9 cellular contexts compared by ENCODE assay signal in genomic region chr14:68664225-68664681, GRCh38.
A peak's percentile ranks its signal among the peaks of the same experiment; 100 is the strongest.
DNase-seq lines count a peak whose midpoint lies in the region; ATAC-seq and TF ChIP-seq lines count a peak whose summit lies in the region.
"Had no signal": no experiment of that assay in that cellular context is flagged by ENCODE, and none has a peak within 500 bp of the region (broad histone marks: within the 10 kb centered on the region; RNA-seq: fewer than 3 reads in every experiment).

No MANE protein-coding gene starts in this region.

- H3K4me3 Mint-ChIP-seq in T-cell, result no peak overlapping the region

- H3K36me3 Mint-ChIP-seq in T-cell, result no peaks in the 10 kb centered on the region

- no peak overlapping the region for H2AFZ ChIP-seq in MM.1S (ENCODE audit: low read length)

- H3K9me2 ChIP-seq in MM.1S (replicated peaks; ENCODE audit: insufficient read depth, low read length), result no peaks in the 10 kb centered on the region

- no peaks in the 10 kb centered on the region for H3K27me3 Mint-ChIP-seq in T-cell

- H3K4me1 ChIP-seq in esophagus (ENCODE audit: control insufficient read depth in 2 of 2, insufficient read depth in 2 of 2, low read length in 1 of 2), result peaks cover 9 to 11% of the 10 kb centered on the region in 2 donors
- H3K4me1 ChIP-seq in MM.1S (ENCODE audit: low read length), result no peaks in the 10 kb centered on the region

- H3K27me3 ChIP-seq in esophagus (ENCODE audit: control insufficient read depth in 1 of 2, insufficient read depth in 2 of 2, low read length in 2 of 2), result no peaks in the 10 kb centered on the region
- no peaks in the 10 kb centered on the region for H3K27me3 ChIP-seq in MM.1S (replicated peaks; ENCODE audit: insufficient read depth, low read length)

- TF ChIP-seq CTCF in GM10266 (IDR thresholded peaks at IDR 0.05; ENCODE audit: control insufficient read depth, insufficient read depth, low read depth, missing control alignments) (no peak), MM.1S (IDR thresholded peaks at IDR 0.05; ENCODE audit: low read length) (no peak)

- H3K9me3 Mint-ChIP-seq in T-cell, result no peaks in the 10 kb centered on the region

- H3K9ac ChIP-seq in MM.1S (ENCODE audit: low read length), result no peak overlapping the region

- no peaks in the 10 kb centered on the region for H3F3A ChIP-seq in MM.1S (ENCODE audit: insufficient read depth, low read length)

- H4K20me1 ChIP-seq in MM.1S (ENCODE audit: insufficient read depth, low read length), result no peaks in the 10 kb centered on the region

- DNase-seq in GM10266 (ENCODE audit: extremely low spot score) (peak; percentile 30), T-cell (peak in 1 of 34 experiments; percentile 8), sciatic nerve (ENCODE audit: low spot score) (no peak), hippocampal formation (lab: John Stamatoyannopoulos, UW) (no peak), MM.1S (no peak)
- DNase-seq: NCI-H524 had no signal

- no peaks in the 10 kb centered on the region for H3K79me2 ChIP-seq in MM.1S (ENCODE audit: low read length)

- H3K4me2 ChIP-seq in MM.1S (ENCODE audit: low read depth, low read length), result no peak overlapping the region

- H3K4me1 Mint-ChIP-seq in T-cell, result peaks cover 40 to 43% (median 41%) of the 10 kb centered on the region in 3 donors

- POLR2A ChIA-PET in T-cell (lab: Charles Lee), result interaction anchor here (0.6 to 1.0 kb wide), 2 partner anchors 19 to 81 kb away, joined by 3 to 8 read pairs; no protein-coding TSS in a partner anchor

- H3K27ac ChIP-seq in esophagus (ENCODE audit: low read depth in 2 of 2, low read length in 1 of 2) (peak overlapping the region; percentile 4 to 70), MM.1S (ENCODE audit: low read length) (no peak overlapping the region)

- H3K36me3 ChIP-seq in esophagus (ENCODE audit: control insufficient read depth in 2 of 2, insufficient read depth in 2 of 2, low read length in 1 of 2) (no peaks in the 10 kb centered on the region), MM.1S (replicated peaks; ENCODE audit: insufficient read depth, low read length) (no peaks in the 10 kb centered on the region)

- H3K27ac Mint-ChIP-seq in T-cell, result peak overlapping the region; percentile 71 to 73

- intact Hi-C loops in sciatic nerve (cut with DNase I), result no loop called here

- 65 to 72% methylated on average over 4 of the region's 4 CpGs for WGBS in esophagus, 2 donors

- CTCF ChIA-PET in T-cell (lab: Charles Lee), result interaction anchor here in 1 of 2 donors (0.5 to 2.3 kb wide), 5 partner anchors 21 to 730 kb away, joined by 3 to 12 read pairs (median 3); no protein-coding TSS in a partner anchor

- H3K4me3 ChIP-seq in esophagus (ENCODE audit: low read depth in 1 of 2, low read length in 2 of 2) (no peak overlapping the region), MM.1S (ENCODE audit: low read length) (no peak overlapping the region)

- H3K9me3 ChIP-seq in esophagus (ENCODE audit: control insufficient read depth in 2 of 2, insufficient read depth in 1 of 2, low read depth in 1 of 2, low read length in 1 of 2) (no peaks in the 10 kb centered on the region), MM.1S (replicated peaks; ENCODE audit: insufficient read depth, low read length) (no peaks in the 10 kb centered on the region)

- peak in 1 of 4 experiments; percentile 40 for ATAC-seq in T-cell (replicated peaks in 1 of 4)
- ATAC-seq in sciatic nerve, result peak; percentile 44
- ATAC-seq in HG02884 (IDR thresholded peaks at IDR 0.05; ENCODE audit: unreplicated experiment), result no peak
- ATAC-seq in HG03457 (IDR thresholded peaks at IDR 0.05; ENCODE audit: unreplicated experiment), result no peak
